ENCODE assay signal across 14 cellular contexts in the genomic region with DNA sequence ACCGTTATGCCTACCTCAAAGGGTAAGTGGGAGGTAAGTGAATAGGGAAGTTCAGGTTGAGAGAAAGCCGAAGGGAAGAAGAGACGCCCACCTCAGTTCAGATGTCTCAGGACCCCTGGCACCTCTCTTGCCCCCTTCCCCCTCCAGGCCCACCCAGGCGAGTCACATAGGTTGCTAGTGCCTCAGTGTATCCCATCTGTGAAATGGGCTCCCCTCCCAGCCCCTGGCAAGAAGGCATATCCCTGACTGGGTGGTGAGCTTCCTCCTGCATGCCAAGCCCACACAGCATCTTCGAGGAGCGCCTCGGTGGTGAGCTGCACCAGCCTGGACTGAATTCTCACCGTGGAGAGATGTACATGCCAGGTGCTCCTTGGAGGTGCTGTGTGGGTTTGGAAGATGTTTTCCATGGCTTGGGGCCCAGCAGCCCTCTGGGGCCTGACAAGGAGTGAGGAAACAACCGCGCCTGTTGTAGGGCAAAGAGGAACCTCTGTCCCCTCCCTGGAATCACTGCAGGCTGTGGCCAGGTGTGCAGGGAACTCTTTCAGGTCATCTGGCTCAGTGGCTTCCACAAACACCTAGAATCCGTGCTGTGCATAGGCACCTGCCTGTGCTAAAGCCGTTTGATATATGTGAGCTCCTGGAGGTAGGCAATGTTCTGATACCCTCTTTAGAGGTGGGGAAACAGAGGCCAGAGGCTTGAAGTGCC. TPM values are rescaled to one million over a fixed set of nuclear protein-coding genes. Genes with fewer than 3 reads are reported as not detected.
"Had no signal": no experiment of that assay in that cellular context is flagged by ENCODE, and none has a peak within 500 bp of the region (broad histone marks: within the 10 kb centered on the region; RNA-seq: fewer than 3 reads in every experiment).

No MANE protein-coding gene starts in this region.

- H3K36me3 ChIP-seq: thoracic aorta, vagina had no signal

- H3K36me3 Mint-ChIP-seq: activated CD8-positive, alpha-beta memory T cell treated with anti-CD3 and anti-CD28 coated beads, Interleukin-2, amount 10 ng/mL, durations not matched to agents 7 days and 5 days; activated naive CD8-positive, alpha-beta T cell; T-cell had no signal

- H3K9me3 ChIP-seq: thoracic aorta, vagina had no signal

- H3K4me3 ChIP-seq: skin epidermis, thoracic aorta, vagina had no signal

- DNase-seq: activated B cell treated with CpG ODN at 0.5 μM for 24 hours; activated CD4-positive, alpha-beta memory T cell treated with anti-CD3 and anti-CD28 coated beads, Interleukin-2, amount 10 ng/mL, durations not matched to agents 7 days and 5 days; activated CD4-positive, alpha-beta T cell treated with anti-CD3 and anti-CD28 coated beads for 48 hours; activated CD8-positive, alpha-beta memory T cell treated with anti-CD3 and anti-CD28 coated beads, Interleukin-2, amount 10 ng/mL, durations not matched to agents 7 days and 5 days; effector memory CD8-positive, alpha-beta T cell; occipital lobe; stimulated activated CD4-positive, alpha-beta T cell treated with anti-CD3 and anti-CD28 coated beads, Interleukin-15, amount 100 ng/mL, for 24 hours; stimulated activated CD4-positive, alpha-beta T cell treated with anti-CD3 and anti-CD28 coated beads, Interleukin-2, amount 100 ng/mL, for 48 hours; T-cell had no signal

- H3K27ac ChIP-seq: skin epidermis, thoracic aorta had no signal

- H3K4me3 Mint-ChIP-seq: activated B cell treated with CpG ODN at 0.5 μM for 24 hours; activated CD4-positive, alpha-beta memory T cell treated with anti-CD3 and anti-CD28 coated beads, Interleukin-2, amount 10 ng/mL, durations not matched to agents 7 days and 5 days; activated CD8-positive, alpha-beta memory T cell treated with anti-CD3 and anti-CD28 coated beads, Interleukin-2, amount 10 ng/mL, durations not matched to agents 7 days and 5 days; activated naive CD8-positive, alpha-beta T cell; effector memory CD8-positive, alpha-beta T cell; nephron; T-cell had no signal

- H3K27me3 Mint-ChIP-seq: activated CD8-positive, alpha-beta memory T cell treated with anti-CD3 and anti-CD28 coated beads, Interleukin-2, amount 10 ng/mL, durations not matched to agents 7 days and 5 days had no signal

- H3K27me3 ChIP-seq: vagina had no signal

- H3K27ac Mint-ChIP-seq: activated B cell treated with CpG ODN at 0.5 μM for 24 hours; activated CD4-positive, alpha-beta memory T cell treated with anti-CD3 and anti-CD28 coated beads, Interleukin-2, amount 10 ng/mL, durations not matched to agents 7 days and 5 days; activated CD8-positive, alpha-beta memory T cell treated with anti-CD3 and anti-CD28 coated beads, Interleukin-2, amount 10 ng/mL, durations not matched to agents 7 days and 5 days; activated naive CD8-positive, alpha-beta T cell; effector memory CD8-positive, alpha-beta T cell; T-cell had no signal

- H3K4me1 Mint-ChIP-seq: activated B cell treated with CpG ODN at 0.5 μM for 24 hours; activated CD4-positive, alpha-beta memory T cell treated with anti-CD3 and anti-CD28 coated beads, Interleukin-2, amount 10 ng/mL, durations not matched to agents 7 days and 5 days; activated CD8-positive, alpha-beta memory T cell treated with anti-CD3 and anti-CD28 coated beads, Interleukin-2, amount 10 ng/mL, durations not matched to agents 7 days and 5 days; T-cell had no signal

- ATAC-seq: activated CD8-positive, alpha-beta memory T cell treated with anti-CD3 and anti-CD28 coated beads, Interleukin-2, amount 10 ng/mL, durations not matched to agents 7 days and 5 days; effector memory CD8-positive, alpha-beta T cell; T-cell had no signal

- H3K9me3 Mint-ChIP-seq: activated B cell treated with CpG ODN at 0.5 μM for 24 hours; activated CD4-positive, alpha-beta memory T cell treated with anti-CD3 and anti-CD28 coated beads, Interleukin-2, amount 10 ng/mL, durations not matched to agents 7 days and 5 days; effector memory CD8-positive, alpha-beta T cell; nephron; T-cell had no signal

RNA-seq across cellular contexts. Expression of a gene that starts 45.1 kb away (rescaled TPM):
- total RNA-seq: activated B cell treated with CpG ODN at 0.5 μM for 24 hours; activated CD4-positive, alpha-beta memory T cell treated with anti-CD3 and anti-CD28 coated beads, Interleukin-2, amount 10 ng/mL, durations not matched to agents 7 days and 5 days had no signal
